ENCODE assay signal across 13 cellular contexts in the genomic region with DNA sequence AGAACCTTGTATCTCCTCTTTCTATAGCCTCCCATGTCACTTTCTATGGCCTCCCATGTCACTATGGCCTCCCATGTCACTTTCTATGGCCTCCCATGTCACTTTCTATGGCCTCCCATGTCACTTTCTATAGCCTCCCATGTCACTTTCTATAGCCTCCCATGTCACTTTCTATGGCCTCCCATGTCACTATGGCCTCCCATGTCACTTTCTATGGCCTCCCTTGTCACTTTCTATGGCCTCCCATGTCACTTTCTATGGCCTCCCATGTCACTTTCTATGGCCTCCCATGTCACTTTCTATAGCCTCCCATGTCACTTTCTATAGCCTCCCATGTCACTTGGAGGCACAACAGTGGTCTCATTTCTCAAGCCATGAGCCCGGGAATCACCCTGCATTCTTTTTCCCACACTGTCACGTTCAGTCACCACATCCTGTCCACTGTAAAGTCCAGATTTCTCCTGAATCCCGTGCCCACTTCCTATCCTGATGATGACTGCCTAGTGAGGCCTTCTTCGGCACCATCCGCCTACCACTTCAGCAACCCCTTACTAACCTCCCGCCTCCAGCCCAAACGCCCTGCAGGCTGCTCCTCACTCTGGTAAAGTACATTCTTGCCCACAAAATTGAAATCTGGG. TPM values are rescaled to one million over a fixed set of nuclear protein-coding genes. Genes with fewer than 3 reads are reported as not detected.
"Had no signal": no experiment of that assay in that cellular context is flagged by ENCODE, and none has a peak within 500 bp of the region (broad histone marks: within the 10 kb centered on the region; RNA-seq: fewer than 3 reads in every experiment).

No MANE protein-coding gene starts in this region.

RNA-seq across cellular contexts. Expression of gene HSFX2, which starts 10.3 kb away (rescaled TPM):
- total RNA-seq: activated CD4-positive, alpha-beta T cell treated with anti-CD3 and anti-CD28 coated beads for 36 hours; activated CD8-positive, alpha-beta T cell treated with anti-CD3 and anti-CD28 coated beads, Interleukin-2, amount 10 ng/mL, durations not matched to agents 7 days and 5 days; ascending aorta; body of pancreas; NCI-H460; SJSA1; WTC11 had no signal

RNA-seq across cellular contexts. Expression of gene MAGEA9B, which starts 18.1 kb away (rescaled TPM):
- total RNA-seq: activated CD4-positive, alpha-beta T cell treated with anti-CD3 and anti-CD28 coated beads for 36 hours; activated CD4-positive, alpha-beta T cell treated with anti-CD3 and anti-CD28 coated beads, Interleukin-2, amount 10 ng/mL, durations not matched to agents 7 days and 5 days; activated CD8-positive, alpha-beta T cell treated with anti-CD3 and anti-CD28 coated beads, Interleukin-2, amount 10 ng/mL, durations not matched to agents 7 days and 5 days; activated naive CD8-positive, alpha-beta T cell treated with anti-CD3 and anti-CD28 coated beads, Interleukin-2, amount 10 ng/mL, durations not matched to agents 7 days and 5 days; activated T-helper 2 cell treated with anti-CD3 and anti-CD28 coated beads, Interferon-gamma antibody, Interleukin-2, Interleukin-4, amounts not matched to agents 10 μg/mL and 5 μg/mL and 100 μg/mL, durations not matched to agents 14 hours and 24 hours and 36 hours; ascending aorta; body of pancreas; breast epithelium; SJSA1 had no signal
- polyA plus RNA-seq: adipose tissue had no signal

RNA-seq across cellular contexts. Expression of gene HSFX3, which starts 55.6 kb away (rescaled TPM):
- total RNA-seq: activated CD4-positive, alpha-beta T cell treated with anti-CD3 and anti-CD28 coated beads for 36 hours; activated CD4-positive, alpha-beta T cell treated with anti-CD3 and anti-CD28 coated beads, Interleukin-2, amount 10 ng/mL, durations not matched to agents 7 days and 5 days; activated CD8-positive, alpha-beta T cell treated with anti-CD3 and anti-CD28 coated beads, Interleukin-2, amount 10 ng/mL, durations not matched to agents 7 days and 5 days; activated naive CD8-positive, alpha-beta T cell treated with anti-CD3 and anti-CD28 coated beads, Interleukin-2, amount 10 ng/mL, durations not matched to agents 7 days and 5 days; ascending aorta; body of pancreas; breast epithelium; NCI-H460; SJSA1; WTC11 had no signal
- polyA plus RNA-seq: adipose tissue, SK-N-SH had no signal
